ENCODE assay signal across 18 cellular contexts in the genomic region with DNA sequence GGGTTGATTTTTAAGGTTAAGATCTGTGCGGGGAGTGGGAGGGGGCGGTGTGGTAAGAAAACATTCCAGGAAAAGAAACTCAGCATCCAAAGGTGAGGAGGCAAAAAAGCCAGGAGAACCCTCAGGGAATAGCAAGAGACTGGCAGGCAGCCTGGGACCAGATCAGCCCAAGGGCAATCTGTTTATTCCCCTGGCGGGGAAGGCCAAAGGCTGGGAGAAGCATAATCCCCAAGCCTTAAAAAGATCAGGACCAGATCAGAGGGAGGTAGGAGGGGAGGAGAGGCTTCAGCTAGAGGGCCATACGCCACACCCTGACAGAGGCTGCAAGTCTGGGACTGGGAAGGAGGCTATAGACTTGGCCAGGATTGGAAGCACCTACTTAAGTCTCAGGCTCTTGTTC.
DNase-seq lines count a peak whose midpoint lies in the region; ATAC-seq, FAIRE-seq and TF ChIP-seq lines count a peak whose summit lies in the region.
"Had no signal": no experiment of that assay in that cellular context is flagged by ENCODE, and none has a peak within 500 bp of the region (broad histone marks: within the 10 kb centered on the region; RNA-seq: fewer than 3 reads in every experiment).

No MANE protein-coding gene starts in this region.

- H3K27ac Mint-ChIP-seq in neural progenitor cell = peak overlapping the region; percentile 14
- H3K27ac Mint-ChIP-seq: CD8-positive, alpha-beta T cell had no signal

- CTCF ChIA-PET in Panc1 (lab: Charles Lee) = no interaction called here

- H3K9ac ChIP-seq in neural progenitor cell (no peak overlapping the region), kidney (ENCODE audit: low read length in 2 of 2) (no peak overlapping the region)
- H3K9ac ChIP-seq: BLaER1 treated with 17β-estradiol and CSF1 and Interleukin-3, amounts not matched to agents 10 nM and 100 nM had no signal

- TF ChIP-seq CTCF in Panc1 (IDR thresholded peaks at IDR 0.05) (no peak), neural progenitor cell (IDR thresholded peaks at IDR 0.05) (no peak), kidney (IDR thresholded peaks at IDR 0.05; ENCODE audit: borderline replicate concordance, extremely low read depth, insufficient read depth) (no peak)

- H3F3A ChIP-seq in neural progenitor cell (ENCODE audit: low read depth) = no peaks in the 10 kb centered on the region

- peaks cover 7% of the 10 kb centered on the region for H3K4me1 Mint-ChIP-seq in neural progenitor cell

- no peak overlapping the region for H3K4me3 Mint-ChIP-seq in neural progenitor cell
- H3K4me3 Mint-ChIP-seq: CD8-positive, alpha-beta T cell had no signal

- no peaks in the 10 kb centered on the region for H3K36me3 Mint-ChIP-seq in neural progenitor cell
- H3K36me3 Mint-ChIP-seq: CD8-positive, alpha-beta T cell had no signal

- no peak for FAIRE-seq in kidney (lab: Jason Lieb, UNC)
- FAIRE-seq: H54 had no signal

- POLR2A ChIA-PET in Panc1 (lab: Charles Lee) = no interaction called here

- no peaks in the 10 kb centered on the region for H3K9me3 Mint-ChIP-seq in neural progenitor cell
- H3K9me3 Mint-ChIP-seq: CD8-positive, alpha-beta T cell had no signal

- in situ Hi-C loops in Panc1 (cut with HindIII; ENCODE audit: low pct_unique_long_range_greater_than_20kb, low sequenced_read_pairs) = no loop called here

- DNase-seq in DMS 273 (lab: John Stamatoyannopoulos, UW; ENCODE audit: unreplicated experiment) (peak; percentile 67), NCI-H1694 treated with DMSO at 0.1 percent for 48 hours (lab: John Stamatoyannopoulos, UW) (peak; percentile 90), Panc1 (ENCODE audit: low read depth, low spot score) (no peak), neural progenitor cell (ENCODE audit: low spot score) (no peak), kidney (no peak), globus pallidus (ENCODE audit: low spot score) (no peak)
- DNase-seq: Calu3; CD8-positive, alpha-beta T cell; DMS79 treated with DMSO at 0.1 percent for 48 hours; IMR-90; NCI-H1436; NCI-H2081; NCI-H774; PC-9; SJCRH30 had no signal

- H3K27ac ChIP-seq in Panc1 (ENCODE audit: low read length) (no peak overlapping the region), neural progenitor cell (no peak overlapping the region), kidney (ENCODE audit: low read depth in 2 of 2, low read length in 2 of 2) (no peak overlapping the region)
- H3K27ac ChIP-seq: BLaER1 treated with 17β-estradiol and CSF1 and Interleukin-3, amounts not matched to agents 10 nM and 100 nM; PC-9; SJCRH30 had no signal

- no TSS peak for BruUV-seq in Panc1 (replicated peaks; lab: Mats Ljungman, UMichigan)

- no peak overlapping the region for H3K4me3 ChIP-seq in Panc1 (ENCODE audit: low read depth in 2 of 2, low read length in 2 of 2)
- H3K4me3 ChIP-seq in neural progenitor cell = no peak overlapping the region
- H3K4me3 ChIP-seq in kidney (ENCODE audit: low read length in 2 of 2) = no peak overlapping the region
- H3K4me3 ChIP-seq: BLaER1 treated with 17β-estradiol and CSF1 and Interleukin-3, amounts not matched to agents 10 nM and 100 nM; PC-9; SJCRH30 had no signal

- no peaks in the 10 kb centered on the region for H3K9me3 ChIP-seq in Panc1 (ENCODE audit: control insufficient read depth, insufficient read depth, low read depth, low read length)
- no peaks in the 10 kb centered on the region for H3K9me3 ChIP-seq in neural progenitor cell (ENCODE audit: low read depth)
- no peaks in the 10 kb centered on the region for H3K9me3 ChIP-seq in kidney (ENCODE audit: control insufficient read depth in 1 of 2, low read length in 2 of 2)
- H3K9me3 ChIP-seq: BLaER1 treated with 17β-estradiol and CSF1 and Interleukin-3, amounts not matched to agents 10 nM and 100 nM; SJCRH30 had no signal

- H4K20me1 ChIP-seq in neural progenitor cell (ENCODE audit: low read depth) = no peaks in the 10 kb centered on the region
- H4K20me1 ChIP-seq: BLaER1 treated with 17β-estradiol and CSF1 and Interleukin-3, amounts not matched to agents 10 nM and 100 nM had no signal

- H3K36me3 ChIP-seq in Panc1 (ENCODE audit: control insufficient read depth, insufficient read depth, low read length) (no peaks in the 10 kb centered on the region), neural progenitor cell (no peaks in the 10 kb centered on the region), kidney (ENCODE audit: control insufficient read depth in 1 of 2, insufficient read depth in 2 of 2, low read length in 2 of 2) (no peaks in the 10 kb centered on the region)
- H3K36me3 ChIP-seq: BLaER1 treated with 17β-estradiol and CSF1 and Interleukin-3, amounts not matched to agents 10 nM and 100 nM; SJCRH30 had no signal

- peak; percentile 37; the same call in 1 of the 2 replicates for ATAC-seq in Panc1
- ATAC-seq in HG02763 (IDR thresholded peaks at IDR 0.05; ENCODE audit: unreplicated experiment) = no peak
- ATAC-seq: CD8-positive, alpha-beta T cell had no signal

- H2AFZ ChIP-seq in neural progenitor cell (replicated peaks) = no peak overlapping the region
- H2AFZ ChIP-seq: PC-9 had no signal

- H3K4me1 ChIP-seq in Panc1 (ENCODE audit: control insufficient read depth, insufficient read depth, low read length) = no peaks in the 10 kb centered on the region
- no peaks in the 10 kb centered on the region for H3K4me1 ChIP-seq in neural progenitor cell
- H3K4me1 ChIP-seq in kidney (ENCODE audit: control insufficient read depth in 1 of 2, insufficient read depth in 1 of 2, low read depth in 1 of 2, low read length in 2 of 2) = no peaks in the 10 kb centered on the region
- H3K4me1 ChIP-seq: SJCRH30 had no signal

- H3K27me3 ChIP-seq in Panc1 (ENCODE audit: control insufficient read depth, insufficient read depth, low read length) (no peaks in the 10 kb centered on the region; the same call in 1 of the 2 replicates), neural progenitor cell (no peaks in the 10 kb centered on the region)
- H3K27me3 ChIP-seq: BLaER1 treated with 17β-estradiol and CSF1 and Interleukin-3, amounts not matched to agents 10 nM and 100 nM had no signal

- intact Hi-C loops in Panc1 (cut with micrococcal nuclease; ENCODE audit: unreplicated experiment) = no loop called here
- intact Hi-C loops in kidney (cut with DNase I) = no loop called here

- no peak overlapping the region for H3K4me2 ChIP-seq in neural progenitor cell
- H3K4me2 ChIP-seq: BLaER1 treated with 17β-estradiol and CSF1 and Interleukin-3, amounts not matched to agents 10 nM and 100 nM; PC-9 had no signal

- no peaks in the 10 kb centered on the region for H3K27me3 Mint-ChIP-seq in neural progenitor cell (ENCODE audit: insufficient read depth, low read depth)

- no peaks in the 10 kb centered on the region for H3K79me2 ChIP-seq in neural progenitor cell (ENCODE audit: low read depth)

Comparison
In these comparisons a context has a peak if more than half of its experiments do, and no peak if none do; other contexts are left out.
1. DNase-seq: peak in DMS 273 (single experiment) and NCI-H1694 treated with DMSO at 0.1 percent for 48 hours (single experiment); none in Panc1 (single experiment), neural progenitor cell (single experiment), kidney (single experiment) and globus pallidus (single experiment).